ENCODE assay signal across 1 cellular context in genomic region chr4:184990131-184990530, GRCh38.
A peak's percentile ranks its signal among the peaks of the same experiment; 100 is the strongest.
DNase-seq lines count a peak whose midpoint lies in the region.

No MANE protein-coding gene starts in this region.

- DNase-seq in islet precursor cell, result peak; percentile 24
